In genomic region chr4:184267673-184268573, GRCh38 we compare ENCODE assay signal across 8 cellular contexts. TPM values are rescaled to one million over a fixed set of nuclear protein-coding genes. Genes with fewer than 3 reads are reported as not detected.
DNase-seq lines count a peak whose midpoint lies in the region; ATAC-seq, FAIRE-seq and TF ChIP-seq lines count a peak whose summit lies in the region.

No MANE protein-coding gene starts in this region.

- POLR2A ChIA-PET in A549 (lab: Yijun Ruan, JAX): interaction anchor here (0.9 to 1.8 kb wide), 3 partner anchors 115 to 270 kb away, joined by 3 to 9 read pairs (median 3); partner anchors contain the start of gene IRF2

- no peak for TF ChIP-seq RAD21 in A549 (conservative IDR thresholded peaks at IDR 0.05 in 1 of 2, IDR thresholded peaks at IDR 0.05 in 1 of 2)

- TF ChIP-seq POLR2A in A549 (IDR thresholded peaks at IDR 0.05; ENCODE audit: low read length): no peak

- H3K27ac ChIP-seq in A549: peak overlapping the region; percentile 74 to 91

- ATAC-seq in A549 (peak; percentile 35 to 61; a peak in 3 of 6 replicates), GM18873 (IDR thresholded peaks at IDR 0.05; ENCODE audit: low FRiP score, unreplicated experiment) (peak; percentile 71), HG03097 (IDR thresholded peaks at IDR 0.05; ENCODE audit: low FRiP score, unreplicated experiment) (peak; percentile 75)

- TF ChIP-seq CTCF in A549 (IDR thresholded peaks at IDR 0.05): no peak

- no peaks in the 10 kb centered on the region for H3K9me3 ChIP-seq in A549

- no peak for TF ChIP-seq EP300 in A549 (IDR thresholded peaks at IDR 0.05)

- peak overlapping the region; percentile 50 for H3K4me3 ChIP-seq in A549
- H3K4me3 ChIP-seq in skeletal muscle cell (ENCODE audit: low read depth, low read length): no peak overlapping the region

- FAIRE-seq in A549 (lab: Jason Lieb, UNC): no peak

- CTCF ChIA-PET in A549 (lab: Yijun Ruan, JAX): interaction anchor here (1.1 to 5.8 kb wide), 3 partner anchors 268 to 380 kb away, joined by 3 to 57 read pairs (median 3); no protein-coding TSS in a partner anchor

- H3K4me2 ChIP-seq in A549: peak overlapping the region; percentile 67

- DNase-seq in A549 (ENCODE audit: low read depth in 1 of 2, low spot score in 1 of 2): peak; percentile 37 to 58
- DNase-seq in OCI-M1 (lab: John Stamatoyannopoulos, UW): peak; percentile 95
- DNase-seq in activated T-cell treated with anti-CD3 and anti-CD28 coated beads, Interleukin-2, amount 50 U/mL, for 48 hours: peak; percentile 82 to 84
- DNase-seq in fibroblast of the conjunctiva (ENCODE audit: low read depth): peak; percentile 69
- peak; percentile 86 for DNase-seq in skeletal muscle cell (ENCODE audit: low read depth)
- DNase-seq in DMS79 treated with DMSO at 0.1 percent for 48 hours (lab: John Stamatoyannopoulos, UW): no peak

- H3K4me1 ChIP-seq in A549: peaks cover 21% of the 10 kb centered on the region

- 9% methylated on average over 22 of the region's 22 CpGs for WGBS in A549 (ENCODE audit: missing lambda C conversion rate)

TF ChIP-seq in A549, 52 proteins besides CTCF, POLR2A, EP300 and RAD21:
- TF ChIP-seq NFE2L2 (conservative IDR thresholded peaks at IDR 0.05; ENCODE audit: low read length) (0 out of 2 replicates have a peak, but pooled peaks have one; percentile 52), FOSL2 (IDR thresholded peaks at IDR 0.05) (0 out of 2 replicates have a peak, but pooled peaks have one; percentile 20), FOSL2 (CRISPR knock-in tag; IDR thresholded peaks at IDR 0.05) (peak; percentile 87), ZSCAN20 (CRISPR knock-in tag; IDR thresholded peaks at IDR 0.05) (no peak), MAX (IDR thresholded peaks at IDR 0.05) (peak; percentile 17; the same call in 1 of the 2 replicates), E2F6 (IDR thresholded peaks at IDR 0.05; ENCODE audit: borderline replicate concordance, low read depth) (no peak), RARB (CRISPR knock-in tag; IDR thresholded peaks at IDR 0.05) (no peak), MAFK (IDR thresholded peaks at IDR 0.05; ENCODE audit: partially characterized antibody) (peak; percentile 80)

RNA-seq across cellular contexts. Expression of gene ENPP6, which starts 50.2 kb away (rescaled TPM):
- polyA plus RNA-seq in A549 (2011; rRNA removed) (not detected in 2 replicates), A549 (2017; fragmentation: RNase III; extraction: RNeasy Plus Mini Kit Qiagen cat#74134 plus additional on column Dnase treatment) (not detected in 3 replicates)
- not detected in 2 replicates for polyA plus RNA-seq in A549 (2012; cell fraction: cytosol; rRNA removed)
- not detected in 2 replicates for polyA plus RNA-seq in A549 (2012; cell fraction: nucleus; rRNA removed)
- not detected in 2 replicates for polyA minus RNA-seq in A549 (2011; rRNA and poly(A)+ RNA removed)
